ENCODE assay signal across 14 cellular contexts in genomic region chr11:117647872-117648271, GRCh38.
DNase-seq lines count a peak whose midpoint lies in the region; TF ChIP-seq lines count a peak whose summit lies in the region.
"Had no signal": no experiment of that assay in that cellular context is flagged by ENCODE, and none has a peak within 500 bp of the region (broad histone marks: within the 10 kb centered on the region; RNA-seq: fewer than 3 reads in every experiment).

No MANE protein-coding gene starts in this region.

- H3K4me2 ChIP-seq in osteoblast (ENCODE audit: insufficient read depth, low read length): no peak overlapping the region

- no peaks in the 10 kb centered on the region for H3K36me3 Mint-ChIP-seq in brain
- H3K36me3 Mint-ChIP-seq: IgD-negative memory B cell had no signal

- peak overlapping the region; percentile 50 to 78 (median 56) for H3K27ac Mint-ChIP-seq in brain
- H3K27ac Mint-ChIP-seq: CD4-positive, alpha-beta T cell; IgD-negative memory B cell had no signal

- intact Hi-C loops in posterior vena cava (cut with DNase I): no loop called here
- intact Hi-C loops in A673 (cut with micrococcal nuclease; ENCODE audit: unreplicated experiment): no loop called here

- H3K27me3 ChIP-seq in osteoblast (ENCODE audit: insufficient read depth, low read length) (no peaks in the 10 kb centered on the region), A673 (replicated peaks; ENCODE audit: insufficient read depth, low read depth, low read length, poor library complexity) (peaks cover 37% of the 10 kb centered on the region)

- no peak overlapping the region for H3K27ac ChIP-seq in osteoblast (ENCODE audit: low read depth, low read length)
- no peak overlapping the region for H3K27ac ChIP-seq in A673 (ENCODE audit: low read depth, low read length, poor library complexity, severe bottlenecking)
- H3K27ac ChIP-seq: C4-2B had no signal

- H2AFZ ChIP-seq in osteoblast (ENCODE audit: low read length): no peak overlapping the region

- POLR2A ChIA-PET in A673 (lab: Charles Lee; ENCODE audit: low non-redundant PET): no interaction called here

- peaks cover 58% of the 10 kb centered on the region for H3K4me1 Mint-ChIP-seq in brain

- H4K20me1 ChIP-seq in osteoblast (ENCODE audit: insufficient read depth, low read length): no peaks in the 10 kb centered on the region

- no peak overlapping the region for H3K4me3 Mint-ChIP-seq in brain
- H3K4me3 Mint-ChIP-seq: CD4-positive, alpha-beta T cell; IgD-negative memory B cell had no signal

- H3K9me3 ChIP-seq in osteoblast (ENCODE audit: low read depth, low read length) (no peaks in the 10 kb centered on the region), A673 (ENCODE audit: low read depth, low read length, poor library complexity, severe bottlenecking) (no peaks in the 10 kb centered on the region)
- H3K9me3 ChIP-seq: Caco-2 had no signal

- CTCF ChIA-PET in A673 (lab: Charles Lee): no interaction called here

- no peaks in the 10 kb centered on the region for H3K4me1 ChIP-seq in osteoblast (ENCODE audit: insufficient read depth, low read length)
- H3K4me1 ChIP-seq in A673 (ENCODE audit: insufficient read depth, low read length, poor library complexity, severe bottlenecking): no peaks in the 10 kb centered on the region

- H3K4me3 ChIP-seq in osteoblast (ENCODE audit: insufficient read depth, low read length): no peak overlapping the region
- no peak overlapping the region for H3K4me3 ChIP-seq in A673 (ENCODE audit: low read depth, low read length, poor library complexity, severe bottlenecking)

- H3K9me3 Mint-ChIP-seq in brain: no peaks in the 10 kb centered on the region
- H3K9me3 Mint-ChIP-seq: CD4-positive, alpha-beta T cell; IgD-negative memory B cell had no signal

- TF ChIP-seq CTCF in brain (conservative IDR thresholded peaks at IDR 0.05): no peak
- TF ChIP-seq CTCF in osteoblast (IDR thresholded peaks at IDR 0.05; ENCODE audit: extremely low read depth, low read depth, low read length): no peak
- TF ChIP-seq CTCF in A673 (conservative IDR thresholded peaks at IDR 0.05; ENCODE audit: low read depth, low read length): no peak

- H3K79me2 ChIP-seq in osteoblast (ENCODE audit: insufficient read depth, low read length): no peaks in the 10 kb centered on the region

- peaks cover 4% of the 10 kb centered on the region for H3K27me3 Mint-ChIP-seq in brain

- BruUV-seq in A673 (replicated peaks; lab: Mats Ljungman, UMichigan): no TSS peak

- DNase-seq in NCI-H82 (lab: John Stamatoyannopoulos, UW) (peak; percentile 71), posterior vena cava (ENCODE audit: low spot score) (peak; percentile 67), NCI-H2107 (lab: John Stamatoyannopoulos, UW) (no peak), osteoblast (ENCODE audit: insufficient read length, low spot score, missing footprints) (no peak), A673 (ENCODE audit: low spot score) (no peak), NOMO-1 treated with DMSO at 0.1 percent for 48 hours (lab: John Stamatoyannopoulos, UW; ENCODE audit: unreplicated experiment) (no peak)
- DNase-seq: AML-193; Caco-2; CD4-positive, alpha-beta T cell; GOT3; H7 had no signal

- H3K36me3 ChIP-seq in osteoblast (ENCODE audit: insufficient read depth, low read length): no peaks in the 10 kb centered on the region
- no peaks in the 10 kb centered on the region for H3K36me3 ChIP-seq in A673 (ENCODE audit: insufficient read depth, low read length, poor library complexity, severe bottlenecking)

Comparison
In these comparisons a context has a peak if more than half of its experiments do, and no peak if none do; other contexts are left out.
1. DNase-seq: peak in NCI-H82 (single experiment) and posterior vena cava (single experiment); none in NCI-H2107 (single experiment), osteoblast (single experiment), A673 (single experiment) and NOMO-1 treated with DMSO at 0.1 percent for 48 hours (single experiment).